Comparison of ENCODE assay signal across 8 cellular contexts in genomic region chr20:62617711-62618483, GRCh38. TPM values are rescaled to one million over a fixed set of nuclear protein-coding genes. Genes with fewer than 3 reads are reported as not detected.
DNase-seq lines count a peak whose midpoint lies in the region; ATAC-seq and TF ChIP-seq lines count a peak whose summit lies in the region.

No MANE protein-coding gene starts in this region.

- H3K4me1 Mint-ChIP-seq in memory B cell: peaks cover 15% of the 10 kb centered on the region
- H3K4me1 Mint-ChIP-seq in neural progenitor cell: peaks cover 8% of the 10 kb centered on the region

- H2AFZ ChIP-seq in neural progenitor cell (replicated peaks): no peak overlapping the region

- no peaks in the 10 kb centered on the region for H3K36me3 Mint-ChIP-seq in memory B cell
- H3K36me3 Mint-ChIP-seq in neural progenitor cell: no peaks in the 10 kb centered on the region

- H3K4me3 ChIP-seq in upper lobe of right lung: no peak overlapping the region
- no peak overlapping the region for H3K4me3 ChIP-seq in neural progenitor cell

- H3K27me3 ChIP-seq in upper lobe of right lung (no peaks in the 10 kb centered on the region), neural progenitor cell (no peaks in the 10 kb centered on the region)

- H3K27ac ChIP-seq in upper lobe of right lung (peak overlapping the region; percentile 83), neural progenitor cell (no peak overlapping the region)

- H3K27ac Mint-ChIP-seq in memory B cell: peak overlapping the region; percentile 72
- no peak overlapping the region for H3K27ac Mint-ChIP-seq in neural progenitor cell

- no peak overlapping the region for H3K4me2 ChIP-seq in neural progenitor cell

- H3K27me3 Mint-ChIP-seq in memory B cell: peaks cover 2% of the 10 kb centered on the region
- H3K27me3 Mint-ChIP-seq in neural progenitor cell (ENCODE audit: insufficient read depth, low read depth): peaks cover 6% of the 10 kb centered on the region

- no peaks in the 10 kb centered on the region for H3K36me3 ChIP-seq in upper lobe of right lung
- no peaks in the 10 kb centered on the region for H3K36me3 ChIP-seq in neural progenitor cell

- no peaks in the 10 kb centered on the region for H3K9me3 Mint-ChIP-seq in memory B cell
- H3K9me3 Mint-ChIP-seq in neural progenitor cell: peaks cover 4% of the 10 kb centered on the region

- DNase-seq in GM19240 (ENCODE audit: insufficient read length, low spot score) (peak; percentile 64), NOMO-1 treated with dmso at 0.1 percent for 144 hours (lab: John Stamatoyannopoulos, UW; ENCODE audit: unreplicated experiment) (peak; percentile 30), activated gamma-delta T cell (lab: John Stamatoyannopoulos, UW) (peak; percentile 47), memory B cell (ENCODE audit: low spot score in 2 of 2) (peak in 1 of 2 donors; percentile 45), upper lobe of right lung (peak; percentile 79), neural progenitor cell (ENCODE audit: low spot score) (no peak)

- intact Hi-C loops in upper lobe of right lung (cut with DNase I): loop anchor here (5.0 kb wide), 1 partner anchor 116 kb away; no protein-coding TSS in a partner anchor

- H3K4me3 Mint-ChIP-seq in memory B cell (peak overlapping the region; percentile 17), neural progenitor cell (no peak overlapping the region)

- H4K20me1 ChIP-seq in neural progenitor cell (ENCODE audit: low read depth): no peaks in the 10 kb centered on the region

- TF ChIP-seq CTCF in upper lobe of right lung (IDR thresholded peaks at IDR 0.05): no peak
- TF ChIP-seq CTCF in neural progenitor cell (IDR thresholded peaks at IDR 0.05): no peak

- ATAC-seq in memory B cell (ENCODE audit: low read depth) (peak; percentile 65), upper lobe of right lung (peak; percentile 78), HG03469 (IDR thresholded peaks at IDR 0.05; ENCODE audit: unreplicated experiment) (no peak), GM18873 (IDR thresholded peaks at IDR 0.05; ENCODE audit: low FRiP score, unreplicated experiment) (no peak)

- no peaks in the 10 kb centered on the region for H3K79me2 ChIP-seq in neural progenitor cell (ENCODE audit: low read depth)

- H3K9ac ChIP-seq in neural progenitor cell: no peak overlapping the region

- H3F3A ChIP-seq in neural progenitor cell (ENCODE audit: low read depth): no peaks in the 10 kb centered on the region

- H3K4me1 ChIP-seq in upper lobe of right lung: peaks cover 37% of the 10 kb centered on the region
- H3K4me1 ChIP-seq in neural progenitor cell: peaks cover 9% of the 10 kb centered on the region

- H3K9me3 ChIP-seq in upper lobe of right lung (no peaks in the 10 kb centered on the region), neural progenitor cell (ENCODE audit: low read depth) (no peaks in the 10 kb centered on the region)

RNA-seq across cellular contexts. Expression of gene SLCO4A1, which starts 24.4 kb away (rescaled TPM):
- total RNA-seq in upper lobe of right lung (63.3 TPM), neural progenitor cell (ENCODE audit: low replicate concordance) (0.88 and 3.1 TPM in 2 replicates)

Comparison
In these comparisons a context has a peak if more than half of its experiments do, and no peak if none do; other contexts are left out.
1. ATAC-seq: peak in memory B cell (single experiment) and upper lobe of right lung (single experiment); none in HG03469 (single experiment) and GM18873 (single experiment).
2. RNA of gene SLCO4A1, which starts 24.4 kb away (total RNA-seq): 63.3 TPM in upper lobe of right lung (single experiment); 0.88 to 3.1 TPM in neural progenitor cell; every median in the first group is over 10 times any median in the second.